19 cellular contexts compared by ENCODE assay signal in the genomic region with DNA sequence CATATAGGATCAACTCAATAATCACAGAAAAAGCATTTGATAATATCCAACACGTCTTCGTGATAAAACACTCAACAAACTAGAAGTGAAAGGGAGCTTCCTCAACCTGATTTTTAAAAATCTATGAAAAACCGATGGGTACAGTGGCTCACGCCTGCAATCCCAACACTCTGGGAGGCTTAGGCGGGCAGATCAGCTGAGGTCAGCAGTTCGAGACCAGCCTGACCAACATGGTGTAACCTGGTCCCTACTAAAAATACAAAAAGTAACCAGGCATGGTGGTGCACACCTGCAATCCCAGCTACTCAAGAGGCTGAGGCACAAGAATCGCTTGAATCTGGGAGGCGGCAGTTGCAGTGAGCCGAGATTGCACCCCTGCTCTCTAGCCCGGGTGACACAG. TPM values are rescaled to one million over a fixed set of nuclear protein-coding genes. Genes with fewer than 3 reads are reported as not detected.
DNase-seq lines count a peak whose midpoint lies in the region; ATAC-seq, FAIRE-seq and TF ChIP-seq lines count a peak whose summit lies in the region.
"Had no signal": no experiment of that assay in that cellular context is flagged by ENCODE, and none has a peak within 500 bp of the region (broad histone marks: within the 10 kb centered on the region; RNA-seq: fewer than 3 reads in every experiment).

No MANE protein-coding gene starts in this region.

- BruUV-seq in MCF 10A (replicated peaks; lab: Mats Ljungman, UMichigan): no TSS peak
- BruUV-seq in mammary epithelial cell (replicated peaks; lab: Mats Ljungman, UMichigan): no TSS peak
- BruUV-seq in IMR-90 (replicated peaks; lab: Mats Ljungman, UMichigan): no TSS peak
- no TSS peak for BruUV-seq in K562 (replicated peaks; lab: Mats Ljungman, UMichigan)

- H2BK20ac ChIP-seq in IMR-90 (ENCODE audit: low read depth, low read length): no peak overlapping the region

- TF ChIP-seq RAD21 in IMR-90 (IDR thresholded peaks at IDR 0.05; ENCODE audit: low read length) (no peak), K562 (CRISPR knock-in tag; conservative IDR thresholded peaks at IDR 0.05 in 1 of 2, IDR thresholded peaks at IDR 0.05 in 1 of 2) (no peak)

- no peak overlapping the region for H3K9ac ChIP-seq in mammary epithelial cell (ENCODE audit: insufficient read depth, low read length)
- no peak overlapping the region for H3K9ac ChIP-seq in IMR-90 (ENCODE audit: low read depth, low read length)
- no peak overlapping the region for H3K9ac ChIP-seq in K562 (ENCODE audit: insufficient read depth in 1 of 2, low read depth in 2 of 2, low read length in 2 of 2)
- H3K9ac ChIP-seq: BLaER1 treated with 17β-estradiol and CSF1 and Interleukin-3, amounts not matched to agents 10 nM and 100 nM had no signal

- dilution Hi-C loops in mammary epithelial cell (cut with HindIII; ENCODE audit: low sequenced_read_pairs): no loop called here
- dilution Hi-C loops in IMR-90 (cut with HindIII; ENCODE audit: low sequenced_read_pairs, unreplicated experiment): loop anchor here (25.0 kb wide), 1 partner anchor 97 kb away; no protein-coding TSS in a partner anchor

- H4K8ac ChIP-seq in IMR-90 (ENCODE audit: low read depth in 2 of 2, low read length in 2 of 2): no peak overlapping the region

- no peak for TF ChIP-seq CTCF in MCF 10A (IDR thresholded peaks at IDR 0.05; ENCODE audit: unreplicated experiment)
- no peak for TF ChIP-seq CTCF in mammary epithelial cell (conservative IDR thresholded peaks at IDR 0.05 in 1 of 2, IDR thresholded peaks at IDR 0.05 in 1 of 2; ENCODE audit: extremely low read depth in 1 of 2, insufficient read depth in 1 of 2, low read depth in 1 of 2, low read length in 2 of 2)
- no peak for TF ChIP-seq CTCF in IMR-90 (conservative IDR thresholded peaks at IDR 0.05; ENCODE audit: low read depth, low read length)
- no peak for TF ChIP-seq CTCF in K562 (IDR thresholded peaks at IDR 0.05 in 2 of 3, conservative IDR thresholded peaks at IDR 0.05 in 1 of 3; ENCODE audit: insufficient read depth in 2 of 3, low read depth in 1 of 3, low read length in 3 of 3)
- no peak for TF ChIP-seq CTCF in gastrocnemius medialis (IDR thresholded peaks at IDR 0.05 in 4 of 5, conservative IDR thresholded peaks at IDR 0.05 in 1 of 5)

- intact Hi-C loops in MCF 10A (cut with micrococcal nuclease) (no loop called here), mammary epithelial cell (cut with micrococcal nuclease) (no loop called here), IMR-90 (cut with micrococcal nuclease) (no loop called here), K562 (cut with micrococcal nuclease) (no loop called here), gastrocnemius medialis (cut with DNase I; ENCODE audit: low total_unique reads) (loop anchor here (10.0 kb wide), 2 partner anchors 769 to 1089 kb away; partner anchors contain the start of gene ZNF710)

- 100% methylated on average over 3 of the region's 10 CpGs for WGBS in mammary epithelial cell (ENCODE audit: low coverage, missing lambda C conversion rate)
- WGBS in IMR-90 (ENCODE audit: extremely low coverage in 2 of 2, insufficient read length in 1 of 2), 2 experiments: no CpG with 5 or more reads among the region's 10 CpGs
- 87% methylated on average over 9 of the region's 10 CpGs for WGBS in K562 (ENCODE audit: insufficient coverage, low coverage, missing lambda C conversion rate)

- peaks cover 10 to 23% of the 10 kb centered on the region in 2 experiments; a peak in 3 of 4 replicates for H3K79me1 ChIP-seq in IMR-90 (ENCODE audit: low read depth in 1 of 2, low read length in 2 of 2)

- peaks cover 20% of the 10 kb centered on the region for H3K36me3 Mint-ChIP-seq in MCF 10A (ENCODE audit: insufficient read depth, unreplicated experiment)

- no peak overlapping the region for H3K4ac ChIP-seq in IMR-90 (ENCODE audit: low read depth, low read length)

- TF ChIP-seq POLR2A in IMR-90 (IDR thresholded peaks at IDR 0.05; ENCODE audit: low read depth, low read length) (no peak), K562 (conservative IDR thresholded peaks at IDR 0.05) (no peak), gastrocnemius medialis (IDR thresholded peaks at IDR 0.05) (no peak)

- no peak overlapping the region for H3K4me3 Mint-ChIP-seq in MCF 10A (ENCODE audit: unreplicated experiment)
- H3K4me3 Mint-ChIP-seq: B cell; CD8-positive, alpha-beta T cell had no signal

- CTCF ChIA-PET in MCF 10A (lab: Yijun Ruan, JAX): interaction anchor here (0.6 to 7.7 kb wide), 7 partner anchors 12 to 259 kb away, joined by 3 to 64 read pairs (median 4); no protein-coding TSS in a partner anchor
- CTCF ChIA-PET in mammary epithelial cell (lab: Charles Lee; ENCODE audit: low non-redundant PET): no interaction called here
- CTCF ChIA-PET in IMR-90 (lab: Yijun Ruan, JAX): interaction anchor here (0.6 to 1.7 kb wide), 2 partner anchors 10 to 100 kb away, joined by 6 read pairs; no protein-coding TSS in a partner anchor
- CTCF ChIA-PET in K562 (lab: Yijun Ruan, JAX; ENCODE audit: low intra/inter-chr PET ratio): no interaction called here

- no peak overlapping the region for H3K14ac ChIP-seq in IMR-90 (replicated peaks; ENCODE audit: low read depth, low read length)

- FAIRE-seq in K562 (lab: Jason Lieb, UNC): no peak
- FAIRE-seq: GM12878, GM19239 had no signal

- H3K9me3 ChIP-seq in mammary epithelial cell (replicated peaks; ENCODE audit: insufficient read depth, low read length) (no peaks in the 10 kb centered on the region), IMR-90 (ENCODE audit: control insufficient read depth, insufficient read depth, low read length) (no peaks in the 10 kb centered on the region), K562 (replicated peaks; ENCODE audit: control insufficient read depth, insufficient read depth, low read depth, low read length) (no peaks in the 10 kb centered on the region), gastrocnemius medialis (no peaks in the 10 kb centered on the region)
- H3K9me3 ChIP-seq: BLaER1 treated with 17β-estradiol and CSF1 and Interleukin-3, amounts not matched to agents 10 nM and 100 nM; HAP-1 had no signal

- H3K27me3 ChIP-seq in mammary epithelial cell (ENCODE audit: insufficient read depth, low read length) (no peaks in the 10 kb centered on the region), IMR-90 (ENCODE audit: control insufficient read depth, insufficient read depth, low read length) (no peaks in the 10 kb centered on the region), K562 (ENCODE audit: control insufficient read depth in 2 of 2, insufficient read depth in 2 of 2, low read length in 2 of 2) (no peaks in the 10 kb centered on the region), gastrocnemius medialis (no peaks in the 10 kb centered on the region)
- H3K27me3 ChIP-seq: BLaER1 treated with 17β-estradiol and CSF1 and Interleukin-3, amounts not matched to agents 10 nM and 100 nM had no signal

- peaks cover 39% of the 10 kb centered on the region for H3K4me1 Mint-ChIP-seq in MCF 10A (ENCODE audit: insufficient read depth, unreplicated experiment)

- DNase-seq in MCF 10A (ENCODE audit: unreplicated experiment): no peak
- no peak for DNase-seq in mammary epithelial cell
- no peak for DNase-seq in IMR-90
- DNase-seq in K562 (ENCODE audit: extremely low read depth in 1 of 4, low spot score in 3 of 4): no peak
- DNase-seq in gastrocnemius medialis: no peak
- no peak for DNase-seq in stimulated activated CD8-positive, alpha-beta memory T cell treated with anti-CD3 and anti-CD28 coated beads, Interleukin-4, amount 100 ng/mL, for 48 hours
- DNase-seq: CD8-positive, alpha-beta T cell; COR-L47; DMS 273 treated with DMSO at 0.1 percent for 48 hours; DMS53; DND-41; EL had no signal

- no peak overlapping the region for H3K4me3 ChIP-seq in mammary epithelial cell (replicated peaks in 1 of 3; ENCODE audit: insufficient read depth in 1 of 3, low read depth in 2 of 3, low read length in 3 of 3)
- H3K4me3 ChIP-seq in IMR-90 (ENCODE audit: insufficient read depth, low read depth, low read length): no peak overlapping the region
- H3K4me3 ChIP-seq in K562: no peak overlapping the region
- no peak overlapping the region for H3K4me3 ChIP-seq in gastrocnemius medialis
- H3K4me3 ChIP-seq: BLaER1 treated with 17β-estradiol and CSF1 and Interleukin-3, amounts not matched to agents 10 nM and 100 nM; GM12878; HAP-1 had no signal

- H3K23ac ChIP-seq in IMR-90 (ENCODE audit: low read depth, low read length): no peak overlapping the region

- H3K4me2 ChIP-seq in mammary epithelial cell (ENCODE audit: insufficient read depth, low read depth, low read length) (no peak overlapping the region), IMR-90 (ENCODE audit: low read depth, low read length) (no peak overlapping the region), K562 (ENCODE audit: insufficient read depth, low read length) (no peak overlapping the region)
- H3K4me2 ChIP-seq: BLaER1 treated with 17β-estradiol and CSF1 and Interleukin-3, amounts not matched to agents 10 nM and 100 nM had no signal

- H3K27ac ChIP-seq in mammary epithelial cell (ENCODE audit: insufficient read depth, low read depth, low read length) (no peak overlapping the region), IMR-90 (ENCODE audit: insufficient read depth, low read length) (no peak overlapping the region), K562 (ENCODE audit: extremely low read depth, low read depth, low read length) (no peak overlapping the region), gastrocnemius medialis (peak overlapping the region; percentile 92 to 99 (median 97))
- H3K27ac ChIP-seq: 22Rv1; BLaER1 treated with 17β-estradiol and CSF1 and Interleukin-3, amounts not matched to agents 10 nM and 100 nM had no signal

- POLR2A ChIA-PET in MCF 10A (lab: Yijun Ruan, JAX): interaction anchor here (0.6 to 1.6 kb wide), 7 partner anchors 13 to 190 kb away, joined by 3 to 10 read pairs (median 5); no protein-coding TSS in a partner anchor
- POLR2A ChIA-PET in IMR-90 (lab: Charles Lee; ENCODE audit: unreplicated experiment): interaction anchor here (0.5 to 0.6 kb wide), 2 partner anchors 67 to 74 kb away, joined by 3 to 4 read pairs; no protein-coding TSS in a partner anchor
- POLR2A ChIA-PET in K562 (lab: Yijun Ruan, JAX): interaction anchor here (0.9 to 1.4 kb wide), 2 partner anchors 10 to 14 kb away, joined by 3 read pairs; no protein-coding TSS in a partner anchor

- peaks cover 5% of the 10 kb centered on the region for H3K79me2 ChIP-seq in mammary epithelial cell (ENCODE audit: insufficient read depth, low read length)
- H3K79me2 ChIP-seq in K562 (ENCODE audit: control insufficient read depth, insufficient read depth, low read length): peaks cover 26% of the 10 kb centered on the region

- ATAC-seq in IMR-90 (ENCODE audit: low read depth) (no peak), K562 (no peak), gastrocnemius medialis (no peak), GM19035 (IDR thresholded peaks at IDR 0.05; ENCODE audit: unreplicated experiment) (no peak)
- ATAC-seq: CD8-positive, alpha-beta T cell; GM12878 had no signal

- no peak overlapping the region for H4K91ac ChIP-seq in IMR-90 (ENCODE audit: insufficient read depth, low read depth, low read length)

- no peak overlapping the region for H2BK5ac ChIP-seq in IMR-90 (ENCODE audit: low read depth, low read length, poor library complexity, severe bottlenecking)

- no peak overlapping the region for H2AK5ac ChIP-seq in IMR-90 (ENCODE audit: low read depth, low read length)

- H2BK120ac ChIP-seq in IMR-90 (ENCODE audit: low read depth, low read length): no peak overlapping the region

- H4K5ac ChIP-seq in IMR-90 (ENCODE audit: low read depth, low read length): no peak overlapping the region

- H4K20me1 ChIP-seq in mammary epithelial cell (ENCODE audit: insufficient read depth, low read length): no peaks in the 10 kb centered on the region
- peaks cover 19% of the 10 kb centered on the region for H4K20me1 ChIP-seq in IMR-90 (ENCODE audit: insufficient read depth, low read length)
- H4K20me1 ChIP-seq in K562 (replicated peaks; ENCODE audit: control insufficient read depth, insufficient read depth, low read length): no peaks in the 10 kb centered on the region

- no peaks in the 10 kb centered on the region for H3K27me3 Mint-ChIP-seq in MCF 10A (ENCODE audit: insufficient read depth, unreplicated experiment)

- peaks cover 32% of the 10 kb centered on the region for H3K4me1 ChIP-seq in mammary epithelial cell (ENCODE audit: insufficient read depth, low read length)
- H3K4me1 ChIP-seq in IMR-90 (ENCODE audit: control insufficient read depth, insufficient read depth, low read length): peaks cover 10% of the 10 kb centered on the region
- peaks cover 37 to 38% of the 10 kb centered on the region in 2 experiments for H3K4me1 ChIP-seq in K562 (replicated peaks in 1 of 2; ENCODE audit: control insufficient read depth in 2 of 2, insufficient read depth in 2 of 2, low read length in 2 of 2)
- H3K4me1 ChIP-seq in gastrocnemius medialis: peaks cover 28% of the 10 kb centered on the region in 2 donors

- H3K27ac Mint-ChIP-seq in MCF 10A (ENCODE audit: low read depth, unreplicated experiment): peak overlapping the region; percentile 82
- H3K27ac Mint-ChIP-seq: B cell; CD8-positive, alpha-beta T cell had no signal

- H3K9me1 ChIP-seq in IMR-90 (ENCODE audit: insufficient read depth, low read length) (peaks cover 13% of the 10 kb centered on the region), K562 (ENCODE audit: control insufficient read depth, insufficient read depth, low read length) (no peaks in the 10 kb centered on the region)

- no peak overlapping the region for H2AK9ac ChIP-seq in IMR-90 (replicated peaks; ENCODE audit: low read depth, low read length, poor library complexity)

- H3K36me3 ChIP-seq in mammary epithelial cell (ENCODE audit: insufficient read depth, low read length) (no peaks in the 10 kb centered on the region), IMR-90 (ENCODE audit: control insufficient read depth, insufficient read depth, low read length) (peaks cover 3% of the 10 kb centered on the region; the same call in 1 of the 2 replicates), K562 (ENCODE audit: control insufficient read depth, insufficient read depth, low read length) (peaks cover 9% of the 10 kb centered on the region; the same call in 1 of the 3 replicates), gastrocnemius medialis (peaks cover 0 to 8% of the 10 kb centered on the region in 2 donors)
- H3K36me3 ChIP-seq: HAP-1 had no signal

- H2BK15ac ChIP-seq in IMR-90 (ENCODE audit: low read depth, low read length): no peak overlapping the region

- in situ Hi-C loops in mammary epithelial cell (cut with MboI; ENCODE audit: low sequenced_read_pairs in 2 of 2) (no loop called here), IMR-90 (cut with MboI; ENCODE audit: low sequenced_read_pairs) (no loop called here), K562 (cut with MboI) (no loop called here), gastrocnemius medialis (cut with MboI; ENCODE audit: low sequenced_read_pairs in 4 of 4) (loop anchor here in 2 of 4 donors (10.0 to 25.0 kb wide), 2 partner anchors 179 to 247 kb away; no protein-coding TSS in a partner anchor)

- TF ChIP-seq EP300 in K562 (IDR thresholded peaks at IDR 0.05; ENCODE audit: low read length): no peak

- no peak overlapping the region for H3K18ac ChIP-seq in IMR-90 (ENCODE audit: low read depth, low read length)

- H3K9me3 Mint-ChIP-seq in MCF 10A (ENCODE audit: unreplicated experiment): no peaks in the 10 kb centered on the region
- H3K9me3 Mint-ChIP-seq: CD8-positive, alpha-beta T cell had no signal

- H2AFZ ChIP-seq in mammary epithelial cell (ENCODE audit: low read depth, low read length) (no peak overlapping the region), IMR-90 (replicated peaks; ENCODE audit: low read length, poor library complexity) (no peak overlapping the region), K562 (ENCODE audit: low read depth, low read length) (no peak overlapping the region)

- H3K56ac ChIP-seq in IMR-90 (ENCODE audit: extremely low read depth, insufficient read depth, low read length): no peak overlapping the region

RNA-seq across cellular contexts. Expression of gene MFGE8, which starts 2.2 kb away (rescaled TPM):
- total RNA-seq in MCF 10A (2022) (207 and 254 TPM in 2 replicates), mammary epithelial cell (100 to 1,000 TPM in 1 of 2 donors, 10 to 100 TPM in 1; 81.4 to 145 TPM), IMR-90 (2012; rRNA removed) (201 and 232 TPM in 2 replicates), K562 (2014; rRNA removed) (62.3 and 73.1 TPM in 2 replicates), K562 (2014; rRNA removed; fragmentation: Illumina TruSeq; extraction: Trizol) (24.9 and 31.3 TPM in 2 replicates), K562 (2015; rRNA removed; fragmentation: Illumina TruSeq; extraction: Trizol) (35.4 and 36.3 TPM in 2 replicates), K562 (2021) (129 and 142 TPM in 2 replicates), gastrocnemius medialis (100 to 1,000 TPM; 239 to 437 (median 395) TPM)
- polyA plus RNA-seq in mammary epithelial cell (115 TPM), IMR-90 (2012; rRNA removed) (1,813 and 1,912 TPM in 2 replicates), K562 (2011; rRNA removed) (85.1 and 148 TPM in 2 replicates), K562 (2014; fragmentation: Illumina TruSeq; extraction: Trizol) (93.6 and 109 TPM in 2 replicates), K562 (2014; fragmentation: Nextera tagmentation; extraction: Ambion mirVana) (1 to 10 TPM; 2.3 to 3.1 TPM), K562 (2014; rRNA removed) (113 and 119 TPM in 2 replicates)
- polyA minus RNA-seq in mammary epithelial cell: 109 TPM
- polyA plus RNA-seq in IMR-90 (2012; cell fraction: cytosol; rRNA removed): 1,025 and 2,261 TPM in 2 replicates
- polyA plus RNA-seq in IMR-90 (2012; cell fraction: nucleus; rRNA removed; ENCODE audit: low replicate concordance): 2,334 and 3,578 TPM in 2 replicates
- total RNA-seq in K562 (2011; cell fraction: chromatin; rRNA removed; ENCODE audit: low replicate concordance): 609 and 1,242 TPM in 2 replicates
- 770 and 804 TPM in 2 replicates for total RNA-seq in K562 (2011; cell fraction: nucleolus; rRNA removed)
- 668 and 702 TPM in 2 replicates for total RNA-seq in K562 (2011; cell fraction: nucleoplasm; rRNA removed)
- 115 and 120 TPM in 2 replicates for polyA plus RNA-seq in K562 (2011; cell fraction: cytosol; rRNA removed)
- polyA plus RNA-seq in K562 (2011; cell fraction: nucleus; rRNA removed): 355 and 465 TPM in 2 replicates
- polyA plus RNA-seq in K562 (2012): 147 and 220 TPM in 2 replicates
- 62.6 and 80.1 TPM in 2 replicates for polyA minus RNA-seq in K562 (2011; rRNA and poly(A)+ RNA removed)
- polyA minus RNA-seq in K562 (2011; cell fraction: cytosol; rRNA and poly(A)+ RNA removed): 71.4 and 82.5 TPM in 2 replicates
- polyA minus RNA-seq in K562 (2011; cell fraction: nucleus; rRNA and poly(A)+ RNA removed): 120 and 137 TPM in 2 replicates

RNA-seq across cellular contexts. Expression of gene HAPLN3, which starts 20.0 kb away (rescaled TPM):
- total RNA-seq in MCF 10A (2022) (4.1 and 5.0 TPM in 2 replicates), mammary epithelial cell (1 to 10 TPM; 1.5 to 3.8 TPM), IMR-90 (2012; rRNA removed) (4.4 and 5.9 TPM in 2 replicates), K562 (2014; rRNA removed) (1.9 and 2.1 TPM in 2 replicates), K562 (2014; rRNA removed; fragmentation: Illumina TruSeq; extraction: Trizol) (0.35 and 0.36 TPM in 2 replicates), K562 (2015; rRNA removed; fragmentation: Illumina TruSeq; extraction: Trizol) (0.65 and 1.0 TPM in 2 replicates), K562 (2021) (1.9 and 2.4 TPM in 2 replicates), gastrocnemius medialis (1 to 10 TPM; 1.7 to 5.2 (median 2.1) TPM)
- polyA plus RNA-seq in mammary epithelial cell (4.4 TPM), IMR-90 (2012; rRNA removed) (28.6 and 30.8 TPM in 2 replicates), K562 (2011; rRNA removed) (0.71 and 2.1 TPM in 2 replicates), K562 (2014; fragmentation: Illumina TruSeq; extraction: Trizol) (0.59 and 1.00 TPM in 2 replicates), K562 (2014; fragmentation: Nextera tagmentation; extraction: Ambion mirVana) (under 1 TPM; 0.04 to 0.06 TPM), K562 (2014; rRNA removed) (2.0 and 3.4 TPM in 2 replicates)
- polyA minus RNA-seq in mammary epithelial cell: not detected
- 22.4 and 24.0 TPM in 2 replicates for polyA plus RNA-seq in IMR-90 (2012; cell fraction: cytosol; rRNA removed)
- polyA plus RNA-seq in IMR-90 (2012; cell fraction: nucleus; rRNA removed; ENCODE audit: low replicate concordance): 247 and 404 TPM in 2 replicates
- 5.6 and 9.6 TPM in 2 replicates for total RNA-seq in K562 (2011; cell fraction: chromatin; rRNA removed; ENCODE audit: low replicate concordance)
- total RNA-seq in K562 (2011; cell fraction: nucleolus; rRNA removed): 6.2 and 6.8 TPM in 2 replicates
- 4.9 and 5.9 TPM in 2 replicates for total RNA-seq in K562 (2011; cell fraction: nucleoplasm; rRNA removed)
- polyA plus RNA-seq in K562 (2011; cell fraction: cytosol; rRNA removed): 1.4 and 2.3 TPM in 2 replicates
- polyA plus RNA-seq in K562 (2011; cell fraction: nucleus; rRNA removed): 9.4 and 14.2 TPM in 2 replicates
- polyA plus RNA-seq in K562 (2012): 1.6 and 4.0 TPM in 2 replicates
- 0.77 and 0.99 TPM in 2 replicates for polyA minus RNA-seq in K562 (2011; rRNA and poly(A)+ RNA removed)
- 2.5 TPM in 1 of 2 replicates, not detected in the other for polyA minus RNA-seq in K562 (2011; cell fraction: cytosol; rRNA and poly(A)+ RNA removed)
- 1.1 and 1.8 TPM in 2 replicates for polyA minus RNA-seq in K562 (2011; cell fraction: nucleus; rRNA and poly(A)+ RNA removed)

Comparison
In these comparisons a context has a peak if more than half of its experiments do, and no peak if none do; other contexts are left out.
1. CTCF ChIA-PET loops: an anchor here in MCF 10A (0.6 to 7.7 kb wide) and IMR-90 (0.6 to 1.7 kb wide); none called in mammary epithelial cell and K562.
2. H3K27ac ChIP-seq: peak in gastrocnemius medialis (4 of 4); none in mammary epithelial cell (single experiment), IMR-90 (single experiment) and K562 (single experiment).